Comparison of ENCODE assay signal across 8 cellular contexts in the genomic region with DNA sequence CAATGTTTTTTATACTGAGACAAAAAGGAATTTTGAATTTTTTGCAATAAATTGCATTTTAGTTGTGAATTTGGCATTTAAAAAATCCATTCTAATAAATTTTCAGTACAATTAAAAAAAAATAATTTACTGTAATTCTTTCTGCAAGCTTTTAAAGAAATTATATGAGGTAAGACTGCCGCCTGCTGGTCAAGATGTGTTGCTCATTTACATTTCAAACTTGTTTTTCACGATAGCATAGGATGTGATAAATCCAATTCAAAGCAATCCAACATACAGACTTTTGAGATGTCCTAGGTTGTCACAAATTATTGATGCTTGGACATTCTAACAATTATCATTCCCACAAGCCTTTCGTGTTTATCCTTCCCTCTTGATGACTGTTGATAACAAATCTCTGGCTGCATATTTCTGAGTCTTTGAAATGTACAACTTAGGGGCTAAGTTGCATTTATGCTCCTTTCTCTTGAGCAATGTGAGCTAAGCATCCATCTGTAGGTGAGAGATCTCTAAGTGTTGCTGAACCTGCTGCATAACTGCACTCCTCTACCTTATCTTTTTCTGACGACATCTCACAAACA. TPM values are rescaled to one million over a fixed set of nuclear protein-coding genes. Genes with fewer than 3 reads are reported as not detected.
DNase-seq lines count a peak whose midpoint lies in the region; ATAC-seq, FAIRE-seq and TF ChIP-seq lines count a peak whose summit lies in the region.

No MANE protein-coding gene starts in this region.

- no peak overlapping the region for H2BK5ac ChIP-seq in mesenchymal stem cell (ENCODE audit: low read depth, low read length, poor library complexity, severe bottlenecking)

- no peak overlapping the region for H3K23ac ChIP-seq in mesenchymal stem cell (ENCODE audit: low read length in 2 of 2)

- H3K79me1 ChIP-seq in mesenchymal stem cell (replicated peaks; ENCODE audit: low read length, poor library complexity, severe bottlenecking), result no peaks in the 10 kb centered on the region

- no peak overlapping the region for H3K4me2 ChIP-seq in mesenchymal stem cell (ENCODE audit: low read length, poor library complexity, severe bottlenecking)

- no peak overlapping the region for H2AK5ac ChIP-seq in mesenchymal stem cell (ENCODE audit: low read length, severe bottlenecking)

- H4K8ac ChIP-seq in mesenchymal stem cell (ENCODE audit: low read length), result no peak overlapping the region

- no peak overlapping the region for H4K91ac ChIP-seq in mesenchymal stem cell (ENCODE audit: low read length)

- no peak overlapping the region for H2BK12ac ChIP-seq in mesenchymal stem cell (ENCODE audit: low read length in 2 of 2)

- no peak overlapping the region for H2AFZ ChIP-seq in mesenchymal stem cell (ENCODE audit: low read depth, low read length)

- H3K9me3 ChIP-seq in mesenchymal stem cell (ENCODE audit: control insufficient read depth, low read length), result no peaks in the 10 kb centered on the region

- WGBS in mesenchymal stem cell, result 55% methylated on average over 2 of the region's 4 CpGs

- H3K4me3 ChIP-seq in coronary artery (no peak overlapping the region), mesenchymal stem cell (ENCODE audit: insufficient read depth in 1 of 2, low read depth in 1 of 2, low read length in 2 of 2) (no peak overlapping the region)

- H3K27me3 ChIP-seq in mesenchymal stem cell (ENCODE audit: control insufficient read depth in 1 of 2, insufficient read depth in 1 of 2, low read length in 2 of 2), result peaks cover 0 to 10% of the 10 kb centered on the region in 2 experiments

- no peak overlapping the region for H3K14ac ChIP-seq in mesenchymal stem cell (ENCODE audit: low read length in 2 of 2)

- H3K4me1 ChIP-seq in mesenchymal stem cell (ENCODE audit: control insufficient read depth, insufficient read depth, low read depth, low read length), result peaks cover 1% of the 10 kb centered on the region

- ATAC-seq in GM19023 (IDR thresholded peaks at IDR 0.05; ENCODE audit: unreplicated experiment), result no peak

- H2BK15ac ChIP-seq in mesenchymal stem cell (ENCODE audit: low read depth, poor library complexity, severe bottlenecking), result no peak overlapping the region

- H2BK120ac ChIP-seq in mesenchymal stem cell (ENCODE audit: low read depth, low read length), result no peak overlapping the region

- H3K4ac ChIP-seq in mesenchymal stem cell (ENCODE audit: low read depth in 1 of 2, low read length in 2 of 2), result no peak overlapping the region

- H3K9ac ChIP-seq in mesenchymal stem cell (ENCODE audit: low read length), result no peak overlapping the region

- FAIRE-seq in A204.1 (lab: Jason Lieb, UNC), result peak; percentile 99

- peak; percentile 66 for TF ChIP-seq CTCF in GM10266 (IDR thresholded peaks at IDR 0.05; ENCODE audit: control insufficient read depth, insufficient read depth, low read depth, missing control alignments)
- peak; percentile 86 for TF ChIP-seq CTCF in VCaP (conservative IDR thresholded peaks at IDR 0.05)
- peak; percentile 65 for TF ChIP-seq CTCF in coronary artery (IDR thresholded peaks at IDR 0.05)

- H3K27ac ChIP-seq in VCaP, result no peak overlapping the region
- no peak overlapping the region for H3K27ac ChIP-seq in coronary artery
- no peak overlapping the region for H3K27ac ChIP-seq in mesenchymal stem cell (ENCODE audit: low read length, poor library complexity, severe bottlenecking)

- H3K18ac ChIP-seq in mesenchymal stem cell (ENCODE audit: low read depth in 1 of 2, low read length in 2 of 2), result no peak overlapping the region

- H3K36me3 ChIP-seq in mesenchymal stem cell (ENCODE audit: control insufficient read depth in 1 of 2, insufficient read depth in 2 of 2, low read depth in 1 of 2, low read length in 2 of 2), result no peaks in the 10 kb centered on the region

- peak; percentile 55 for DNase-seq in GM10266 (ENCODE audit: extremely low spot score)
- peak; percentile 39 for DNase-seq in NCI-H1694 (lab: John Stamatoyannopoulos, UW)
- no peak for DNase-seq in coronary artery (ENCODE audit: low spot score)
- DNase-seq in mesenchymal stem cell, result peak; percentile 69
- peak; percentile 94 for DNase-seq in superior temporal gyrus (ENCODE audit: extremely low spot score)

RNA-seq across cellular contexts. Expression of a gene that starts 21.7 kb away (rescaled TPM):
- 0.73 TPM for polyA plus RNA-seq in mesenchymal stem cell (2013, experiment 1 of 2)
- 1.2 TPM for polyA plus RNA-seq in mesenchymal stem cell (2013, experiment 2 of 2)

RNA-seq across cellular contexts. Expression of a gene that starts 41.9 kb away (rescaled TPM):
- polyA plus RNA-seq in mesenchymal stem cell (2013, experiment 1 of 2), result 8.1 TPM
- 8.5 TPM for polyA plus RNA-seq in mesenchymal stem cell (2013, experiment 2 of 2)
